ENCODE assay signal across 10 cellular contexts in genomic region chr4:48944659-48945290, GRCh38. TPM values are rescaled to one million over a fixed set of nuclear protein-coding genes. Genes with fewer than 3 reads are reported as not detected.
DNase-seq lines count a peak whose midpoint lies in the region; TF ChIP-seq lines count a peak whose summit lies in the region.
"Had no signal": no experiment of that assay in that cellular context is flagged by ENCODE, and none has a peak within 500 bp of the region (broad histone marks: within the 10 kb centered on the region; RNA-seq: fewer than 3 reads in every experiment).

No MANE protein-coding gene starts in this region.

- no peaks in the 10 kb centered on the region for H3K4me1 ChIP-seq in testis
- H3K4me1 ChIP-seq: uterus had no signal

- TF ChIP-seq POLR2A in testis (IDR thresholded peaks at IDR 0.05), result no peak

- TF ChIP-seq CTCF in fibroblast of mammary gland (conservative IDR thresholded peaks at IDR 0.05; ENCODE audit: control insufficient read depth, insufficient read depth, low read depth, low read length), result peak; percentile 47
- TF ChIP-seq CTCF in testis (IDR thresholded peaks at IDR 0.05), result peak in 1 of 3 experiments; percentile 48

- no peaks in the 10 kb centered on the region for H3K36me3 ChIP-seq in testis (ENCODE audit: low read depth, missing control alignments)
- H3K36me3 ChIP-seq: uterus had no signal

- intact Hi-C loops in testis (cut with DNase I; ENCODE audit: low total_unique reads), result no loop called here

- no peaks in the 10 kb centered on the region for H3K27me3 ChIP-seq in testis
- H3K27me3 ChIP-seq: uterus had no signal

- DNase-seq in SKM-1 treated with dmso at 0.1 percent for 144 hours (lab: John Stamatoyannopoulos, UW; ENCODE audit: unreplicated experiment) (peak; percentile 27), SKM-1 (lab: John Stamatoyannopoulos, UW; ENCODE audit: unreplicated experiment) (no peak), fibroblast of mammary gland (ENCODE audit: low read depth) (no peak), testis (peak; percentile 71), epidermal melanocyte (ENCODE audit: insufficient read length, low spot score) (no peak), KG1 (lab: John Stamatoyannopoulos, UW) (no peak), cerebellar nuclear complex (lab: John Stamatoyannopoulos, UW) (no peak)
- DNase-seq in activated CD4-positive, alpha-beta T cell treated with anti-CD3 and anti-CD28 coated beads, Interleukin-2, amount 50 U/mL, for 1 hour, result peak; percentile 29
- DNase-seq: NCI-H526 treated with DMSO at 0.1 percent for 48 hours, uterus had no signal

- H3K4me3 ChIP-seq in fibroblast of mammary gland (ENCODE audit: control insufficient read depth, low read depth, low read length) (no peak overlapping the region), testis (no peak overlapping the region)
- H3K4me3 ChIP-seq: uterus had no signal

- no peaks in the 10 kb centered on the region for H3K9me3 ChIP-seq in testis
- H3K9me3 ChIP-seq: uterus had no signal

- no peak overlapping the region for H3K27ac ChIP-seq in testis
- H3K27ac ChIP-seq: uterus had no signal

- WGBS in testis, 2 donors, result 42 to 60% methylated on average over 8 of the region's 8 CpGs

RNA-seq across cellular contexts. Expression of gene OCIAD2, which starts 38.2 kb away (rescaled TPM):
- total RNA-seq in testis, result 10 to 100 TPM; 12.9 to 15.9 TPM
- 26.5 TPM for polyA plus RNA-seq in testis (ENCODE audit: insufficient read depth, low read depth, low replicate concordance)

RNA-seq across cellular contexts. Expression of gene CWH43, which starts 41.3 kb away (rescaled TPM):
- total RNA-seq in testis, result 1 to 10 TPM in 1 of 2 donors, not detected in 1; 1.2 TPM
- 0.25 TPM for polyA plus RNA-seq in testis (ENCODE audit: insufficient read depth, low read depth, low replicate concordance)

Comparison
In these comparisons a context has a peak if more than half of its experiments do, and no peak if none do; other contexts are left out.
1. DNase-seq: peak in SKM-1 treated with dmso at 0.1 percent for 144 hours (single experiment), activated CD4-positive, alpha-beta T cell treated with anti-CD3 and anti-CD28 coated beads, Interleukin-2, amount 50 U/mL, for 1 hour (single experiment) and testis (single experiment); none in SKM-1 (single experiment), fibroblast of mammary gland (single experiment), epidermal melanocyte (single experiment), KG1 (single experiment) and cerebellar nuclear complex (0 of 2).